Comparison of ENCODE assay signal across 14 cellular contexts in the genomic region with DNA sequence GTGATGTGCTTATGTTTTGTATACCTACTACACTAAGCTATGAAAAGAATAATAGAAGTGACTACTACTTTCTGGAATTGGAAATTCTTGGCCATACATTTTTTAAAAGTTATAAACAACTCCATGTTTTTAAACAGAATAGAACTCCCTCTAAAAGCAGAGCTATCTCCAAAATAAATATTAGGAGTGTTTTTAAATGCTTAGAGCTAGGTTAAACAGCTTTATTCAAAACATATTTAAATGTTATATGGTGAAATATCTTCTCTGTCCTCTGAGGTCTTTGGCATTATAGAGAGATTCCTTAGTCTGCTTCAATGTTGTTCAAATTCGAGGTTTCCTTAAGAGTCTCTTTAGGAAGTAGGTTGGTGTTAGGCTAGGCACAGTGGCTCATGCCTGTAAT.
"Had no signal": no experiment of that assay in that cellular context is flagged by ENCODE, and none has a peak within 500 bp of the region (broad histone marks: within the 10 kb centered on the region; RNA-seq: fewer than 3 reads in every experiment).

No MANE protein-coding gene starts in this region.

- ATAC-seq: esophagus mucosa had no signal

- H3K4me1 Mint-ChIP-seq: activated CD4-positive, alpha-beta T cell treated with anti-CD3 and anti-CD28 coated beads, Interleukin-2, amount 10 ng/mL, durations not matched to agents 7 days and 5 days had no signal

- H3K27me3 ChIP-seq: adrenal gland, cardiac muscle cell, transverse colon, vagina had no signal

- H3K27ac ChIP-seq: adrenal gland, cardiac muscle cell, left ventricle myocardium inferior, transverse colon, vagina had no signal

- H3K4me3 ChIP-seq: adrenal gland, cardiac muscle cell, left ventricle myocardium inferior, transverse colon, vagina had no signal

- H3K9me3 ChIP-seq: adrenal gland, left ventricle myocardium inferior, transverse colon, vagina had no signal

- H3K4me1 ChIP-seq: adrenal gland, left ventricle myocardium inferior, transverse colon, vagina had no signal

- DNase-seq: activated B cell treated with CpG ODN at 0.5 μM for 24 hours; activated CD4-positive, alpha-beta T cell treated with anti-CD3 and anti-CD28 coated beads, Interleukin-2, amount 10 ng/mL, durations not matched to agents 7 days and 5 days; activated gamma-delta T cell; adrenal gland; hypothalamus; kidney; left ventricle myocardium inferior; naive B cell; stimulated activated naive CD4-positive, alpha-beta T cell treated with Interleukin-2 at 50 U/mL for 16 hours; substantia nigra; transverse colon had no signal

- H3K27ac Mint-ChIP-seq: activated B cell treated with CpG ODN at 0.5 μM for 24 hours; activated CD4-positive, alpha-beta T cell treated with anti-CD3 and anti-CD28 coated beads, Interleukin-2, amount 10 ng/mL, durations not matched to agents 7 days and 5 days had no signal

- H3K4me3 Mint-ChIP-seq: activated B cell treated with CpG ODN at 0.5 μM for 24 hours; activated CD4-positive, alpha-beta T cell treated with anti-CD3 and anti-CD28 coated beads, Interleukin-2, amount 10 ng/mL, durations not matched to agents 7 days and 5 days; naive B cell had no signal

- H3K9me3 Mint-ChIP-seq: activated B cell treated with CpG ODN at 0.5 μM for 24 hours; activated CD4-positive, alpha-beta T cell treated with anti-CD3 and anti-CD28 coated beads, Interleukin-2, amount 10 ng/mL, durations not matched to agents 7 days and 5 days; naive B cell had no signal

- H3K27me3 Mint-ChIP-seq: activated B cell treated with CpG ODN at 0.5 μM for 24 hours; activated CD4-positive, alpha-beta T cell treated with anti-CD3 and anti-CD28 coated beads, Interleukin-2, amount 10 ng/mL, durations not matched to agents 7 days and 5 days; naive B cell had no signal
